ENCODE assay signal across 11 cellular contexts in genomic region chr2:237154894-237155851, GRCh38.
DNase-seq lines count a peak whose midpoint lies in the region; ATAC-seq, FAIRE-seq and TF ChIP-seq lines count a peak whose summit lies in the region.
"Had no signal": no experiment of that assay in that cellular context is flagged by ENCODE, and none has a peak within 500 bp of the region (broad histone marks: within the 10 kb centered on the region; RNA-seq: fewer than 3 reads in every experiment).

No MANE protein-coding gene starts in this region.

- H3K36me3 ChIP-seq in skeletal muscle satellite cell (ENCODE audit: insufficient read depth, low read length): no peaks in the 10 kb centered on the region
- H3K36me3 ChIP-seq in Caco-2 (ENCODE audit: control insufficient read depth, insufficient read depth, low read length): no peaks in the 10 kb centered on the region
- no peaks in the 10 kb centered on the region for H3K36me3 ChIP-seq in colonic mucosa
- H3K36me3 ChIP-seq in upper lobe of right lung: no peaks in the 10 kb centered on the region

- DNase-seq in GM12892 (ENCODE audit: insufficient read length) (no peak), Caco-2 (no peak), colonic mucosa (no peak), upper lobe of right lung (no peak)
- peak; percentile 75 for DNase-seq in activated CD8-positive, alpha-beta memory T cell treated with anti-CD3 and anti-CD28 coated beads, Interleukin-2, amount 50 U/mL, for 48 hours
- DNase-seq: midbrain had no signal

- no peaks in the 10 kb centered on the region for H3K27me3 Mint-ChIP-seq in Caco-2 (ENCODE audit: insufficient read depth, unreplicated experiment)

- no peak for TF ChIP-seq CTCF in Caco-2 (IDR thresholded peaks at IDR 0.05; ENCODE audit: insufficient read depth in 1 of 2, low read depth in 1 of 2, low read length in 1 of 2, severe bottlenecking in 1 of 2, unreplicated experiment in 1 of 2)
- no peak for TF ChIP-seq CTCF in colonic mucosa (IDR thresholded peaks at IDR 0.05)
- no peak for TF ChIP-seq CTCF in upper lobe of right lung (IDR thresholded peaks at IDR 0.05)

- H3K27me3 ChIP-seq in skeletal muscle satellite cell (ENCODE audit: control insufficient read depth, insufficient read depth, low read length): no peaks in the 10 kb centered on the region
- no peaks in the 10 kb centered on the region for H3K27me3 ChIP-seq in Caco-2 (replicated peaks; ENCODE audit: control insufficient read depth, insufficient read depth, low read length)
- no peaks in the 10 kb centered on the region for H3K27me3 ChIP-seq in colonic mucosa
- no peaks in the 10 kb centered on the region for H3K27me3 ChIP-seq in upper lobe of right lung

- peak overlapping the region; percentile 79 for H3K9ac ChIP-seq in skeletal muscle satellite cell (ENCODE audit: low read depth, low read length)
- no peak overlapping the region for H3K9ac ChIP-seq in colonic mucosa (ENCODE audit: low read depth in 2 of 2, low read length in 2 of 2)

- no peaks in the 10 kb centered on the region for H3K36me3 Mint-ChIP-seq in Caco-2 (ENCODE audit: insufficient read depth, unreplicated experiment)

- H3K4me1 Mint-ChIP-seq in Caco-2 (ENCODE audit: low read depth, unreplicated experiment): no peaks in the 10 kb centered on the region
- H3K4me1 Mint-ChIP-seq: central memory CD8-positive, alpha-beta T cell had no signal

- POLR2A ChIA-PET in Caco-2 (lab: Charles Lee): no interaction called here

- CTCF ChIA-PET in Caco-2 (lab: Charles Lee): no interaction called here

- H3K27ac Mint-ChIP-seq in Caco-2 (ENCODE audit: unreplicated experiment): no peak overlapping the region

- H3K4me3 ChIP-seq in skeletal muscle satellite cell (ENCODE audit: low read length) (no peak overlapping the region), Caco-2 (ENCODE audit: low read depth, low read length) (no peak overlapping the region), colonic mucosa (no peak overlapping the region), upper lobe of right lung (no peak overlapping the region)

- peak overlapping the region; percentile 70 for H3K4me2 ChIP-seq in skeletal muscle satellite cell (ENCODE audit: low read length)

- H3K9me3 ChIP-seq in skeletal muscle satellite cell (replicated peaks; ENCODE audit: low read length) (no peaks in the 10 kb centered on the region), Caco-2 (no peaks in the 10 kb centered on the region), colonic mucosa (no peaks in the 10 kb centered on the region), upper lobe of right lung (no peaks in the 10 kb centered on the region)

- no TSS peak for BruUV-seq in Caco-2 (replicated peaks; lab: Mats Ljungman, UMichigan)

- TF ChIP-seq POLR2A in GM12892 (IDR thresholded peaks at IDR 0.05; ENCODE audit: low read depth, low read length): no peak

- ATAC-seq in GM21381 (IDR thresholded peaks at IDR 0.05; ENCODE audit: unreplicated experiment) (peak; percentile 51), GM18520 (IDR thresholded peaks at IDR 0.05; ENCODE audit: unreplicated experiment) (no peak), upper lobe of right lung (no peak)

- peaks cover 51% of the 10 kb centered on the region for H3K4me1 ChIP-seq in skeletal muscle satellite cell (ENCODE audit: control insufficient read depth, insufficient read depth, low read length)
- no peaks in the 10 kb centered on the region for H3K4me1 ChIP-seq in Caco-2
- no peaks in the 10 kb centered on the region for H3K4me1 ChIP-seq in colonic mucosa
- H3K4me1 ChIP-seq in upper lobe of right lung: peaks cover 7% of the 10 kb centered on the region

- peak; percentile 93 for FAIRE-seq in GM12892 (lab: Jason Lieb, UNC)
- FAIRE-seq: TTC549 had no signal

- intact Hi-C loops in Caco-2 (cut with micrococcal nuclease; ENCODE audit: unreplicated experiment) (loop anchor here (5.0 kb wide), 2 partner anchors 167 to 257 kb away; partner anchors contain the start of gene COL6A3), colonic mucosa (cut with DNase I) (loop anchor here (10.0 kb wide), 2 partner anchors 320 to 420 kb away; no protein-coding TSS in a partner anchor), upper lobe of right lung (cut with DNase I) (no loop called here)

- H3K9me3 Mint-ChIP-seq in Caco-2 (ENCODE audit: unreplicated experiment): no peaks in the 10 kb centered on the region
- H3K9me3 Mint-ChIP-seq: central memory CD8-positive, alpha-beta T cell had no signal

- no peak overlapping the region for H3K27ac ChIP-seq in colonic mucosa
- no peak overlapping the region for H3K27ac ChIP-seq in upper lobe of right lung

- no peak overlapping the region for H3K4me3 Mint-ChIP-seq in Caco-2 (ENCODE audit: unreplicated experiment)
- H3K4me3 Mint-ChIP-seq: central memory CD8-positive, alpha-beta T cell had no signal
